Comparison of ENCODE assay signal across 9 cellular contexts in the genomic region with DNA sequence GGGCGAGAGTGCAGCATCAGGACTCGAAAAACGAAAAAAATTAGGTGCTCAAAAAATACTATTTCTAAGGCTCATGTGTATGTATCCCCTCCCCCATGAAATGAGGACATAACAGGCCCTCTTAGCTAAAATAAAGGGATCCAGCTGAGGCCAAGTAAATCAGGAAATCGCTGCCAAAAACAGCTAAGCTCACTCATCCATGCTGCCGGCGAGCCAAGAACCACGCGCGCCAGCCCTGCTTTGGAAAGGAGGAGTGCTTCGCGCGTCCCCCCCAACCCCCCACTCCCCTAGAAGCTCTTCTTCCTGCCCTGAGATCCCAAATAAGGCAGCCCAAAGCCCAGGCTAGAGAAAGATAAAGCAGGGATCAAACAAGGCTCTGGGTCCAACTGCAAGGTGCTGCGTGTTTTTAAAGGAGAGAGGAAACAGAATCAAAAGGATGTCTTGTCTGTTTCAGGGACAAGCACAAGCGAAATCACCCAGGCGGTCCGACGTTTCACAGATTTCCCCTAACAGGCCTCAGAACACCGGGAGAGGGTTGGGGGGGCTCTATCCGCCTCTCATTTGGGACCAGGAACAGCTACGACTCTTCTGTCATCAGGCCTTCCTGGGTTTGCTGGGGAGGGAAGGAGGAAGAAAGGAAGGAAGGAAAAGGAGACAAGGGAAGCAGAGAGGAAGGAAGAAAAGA.
DNase-seq lines count a peak whose midpoint lies in the region; ATAC-seq and TF ChIP-seq lines count a peak whose summit lies in the region.
"Had no signal": no experiment of that assay in that cellular context is flagged by ENCODE, and none has a peak within 500 bp of the region (broad histone marks: within the 10 kb centered on the region; RNA-seq: fewer than 3 reads in every experiment).

No MANE protein-coding gene starts in this region.

- H3K27me3 ChIP-seq in dorsolateral prefrontal cortex (no peaks in the 10 kb centered on the region), Karpas-422 (ENCODE audit: low read length) (no peaks in the 10 kb centered on the region)

- intact Hi-C loops in dorsolateral prefrontal cortex (cut with DNase I) (no loop called here), mucosa of descending colon (cut with DNase I, micrococcal nuclease) (no loop called here)

- H3K4me2 ChIP-seq in Karpas-422 (ENCODE audit: low read depth, low read length, poor library complexity, severe bottlenecking) = no peak overlapping the region

- H4K20me1 ChIP-seq in Karpas-422 (ENCODE audit: insufficient read depth, low read depth, low read length) = no peaks in the 10 kb centered on the region

- peak overlapping the region in 4 of 59 donors; percentile 7 to 67 (median 30) for H3K27ac ChIP-seq in dorsolateral prefrontal cortex
- no peak overlapping the region for H3K27ac ChIP-seq in Karpas-422 (ENCODE audit: low read length)

- H3K9me3 ChIP-seq in mucosa of descending colon = peaks cover 15% of the 10 kb centered on the region
- no peaks in the 10 kb centered on the region for H3K9me3 ChIP-seq in Karpas-422 (ENCODE audit: low read length)

- H2AFZ ChIP-seq in Karpas-422 (ENCODE audit: low read length) = no peak overlapping the region

- H3K4me3 ChIP-seq in dorsolateral prefrontal cortex (peak overlapping the region in 53 of 59 donors; percentile 2 to 59 (median 30)), mucosa of descending colon (no peak overlapping the region), Karpas-422 (ENCODE audit: low read length) (no peak overlapping the region)

- no peak overlapping the region for H3K9ac ChIP-seq in Karpas-422 (ENCODE audit: low read length)

- H3K36me3 ChIP-seq in mucosa of descending colon (ENCODE audit: low read depth) = no peaks in the 10 kb centered on the region
- H3K36me3 ChIP-seq in Karpas-422 (ENCODE audit: insufficient read depth, low read length) = no peaks in the 10 kb centered on the region

- H3K9me2 ChIP-seq in Karpas-422 (replicated peaks; ENCODE audit: insufficient read depth, low read length) = no peaks in the 10 kb centered on the region

- ATAC-seq in mucosa of descending colon = peak; percentile 21
- no peak for ATAC-seq in GM18858 (IDR thresholded peaks at IDR 0.05; ENCODE audit: unreplicated experiment)
- ATAC-seq: activated T-cell treated with anti-CD3 and anti-CD28 coated beads, Interleukin-2, amount 50 U/mL, for 72 hours had no signal

- no peaks in the 10 kb centered on the region for H3K79me2 ChIP-seq in Karpas-422 (ENCODE audit: low read length)

- H3K4me1 ChIP-seq in mucosa of descending colon (ENCODE audit: low read depth) (peaks cover 3% of the 10 kb centered on the region), Karpas-422 (ENCODE audit: low read length) (peaks cover 5% of the 10 kb centered on the region)

- TF ChIP-seq CTCF in dorsolateral prefrontal cortex (IDR thresholded peaks at IDR 0.05 in 54 of 56, conservative IDR thresholded peaks at IDR 0.05 in 2 of 56; ENCODE audit: low read depth in 1 of 56, partially characterized antibody in 56 of 56) (no peak), mucosa of descending colon (IDR thresholded peaks at IDR 0.05) (no peak)

- peak; percentile 80 to 86 for DNase-seq in NCI-H2081 (lab: John Stamatoyannopoulos, UW)
- DNase-seq in dorsolateral prefrontal cortex = peak in 9 of 10 donors; percentile 18 to 70 (median 56)
- DNase-seq in mucosa of descending colon = peak; percentile 36 to 66 (median 41)
- DNase-seq in ureter (ENCODE audit: low spot score) = peak; percentile 78
- DNase-seq in NCI-H128 (lab: John Stamatoyannopoulos, UW; ENCODE audit: unreplicated experiment) = no peak
- no peak for DNase-seq in Karpas-422
- DNase-seq: activated T-cell treated with anti-CD3 and anti-CD28 coated beads, Interleukin-2, amount 50 U/mL, for 72 hours; stimulated activated CD8-positive, alpha-beta memory T cell treated with anti-CD3 and anti-CD28 coated beads, Interleukin-4, amount 100 ng/mL, for 48 hours had no signal

Comparison
In these comparisons a context has a peak if more than half of its experiments do, and no peak if none do; other contexts are left out.
1. DNase-seq: peak in NCI-H2081 (2 of 2), dorsolateral prefrontal cortex (9 of 10), mucosa of descending colon (3 of 3) and ureter (single experiment); none in NCI-H128 (single experiment) and Karpas-422 (single experiment).
2. H3K4me3 ChIP-seq: peak in dorsolateral prefrontal cortex (53 of 59); none in mucosa of descending colon (single experiment) and Karpas-422 (single experiment).